In the genomic region with DNA sequence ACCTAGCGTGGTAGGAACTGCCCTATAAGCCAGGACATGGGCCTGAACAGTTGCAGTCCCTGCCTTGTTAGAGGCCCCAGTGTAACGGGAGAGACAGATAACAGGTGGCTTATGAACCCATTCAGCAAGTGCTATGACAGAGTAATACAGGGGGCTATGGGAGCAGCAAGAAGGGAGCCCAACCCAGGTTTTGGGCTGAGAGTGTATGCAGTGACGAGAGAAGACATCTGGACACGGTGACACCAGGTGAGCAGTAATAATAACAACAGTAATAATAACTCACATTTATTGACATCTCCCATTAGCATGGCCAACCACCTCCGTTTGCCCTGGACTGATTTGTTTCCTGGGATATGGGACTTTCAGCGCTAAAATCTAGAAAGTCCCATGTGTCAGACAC, we compare ENCODE assay signal across 35 cellular contexts.
DNase-seq lines count a peak whose midpoint lies in the region; ATAC-seq and TF ChIP-seq lines count a peak whose summit lies in the region.
"Had no signal": no experiment of that assay in that cellular context is flagged by ENCODE, and none has a peak within 500 bp of the region (broad histone marks: within the 10 kb centered on the region; RNA-seq: fewer than 3 reads in every experiment).

No MANE protein-coding gene starts in this region.

- H3K4me3 Mint-ChIP-seq in T-helper 17 cell (peak overlapping the region; percentile 34), endodermal cell (no peak overlapping the region), endothelial cell (ENCODE audit: unreplicated experiment) (no peak overlapping the region)
- H3K4me3 Mint-ChIP-seq: B cell; CD14-positive monocyte; CD4-positive, alpha-beta memory T cell; CD4-positive, alpha-beta T cell; CD4-positive, CD25-positive, alpha-beta regulatory T cell; CD8-positive, alpha-beta memory T cell; CD8-positive, alpha-beta T cell had no signal

- H3K27ac Mint-ChIP-seq in T-helper 17 cell (no peak overlapping the region), endodermal cell (no peak overlapping the region), endothelial cell (ENCODE audit: unreplicated experiment) (no peak overlapping the region)
- H3K27ac Mint-ChIP-seq: B cell; CD14-positive monocyte; CD4-positive, alpha-beta T cell; CD4-positive, CD25-positive, alpha-beta regulatory T cell; CD8-positive, alpha-beta memory T cell; CD8-positive, alpha-beta T cell had no signal

- H3K4me1 ChIP-seq in endodermal cell (ENCODE audit: control insufficient read depth, insufficient read depth, low read length) = no peaks in the 10 kb centered on the region
- H3K4me1 ChIP-seq in vagina = no peaks in the 10 kb centered on the region
- H3K4me1 ChIP-seq: A549, BE2C had no signal

- intact Hi-C loops in vagina (cut with DNase I) = no loop called here

- no peak for TF ChIP-seq CTCF in endodermal cell (conservative IDR thresholded peaks at IDR 0.05)
- TF ChIP-seq CTCF in vagina (IDR thresholded peaks at IDR 0.05) = no peak
- TF ChIP-seq CTCF in brain microvascular endothelial cell (IDR thresholded peaks at IDR 0.05; ENCODE audit: low read depth, low read length, missing control alignments) = no peak
- TF ChIP-seq CTCF in endothelial cell (IDR thresholded peaks at IDR 0.05; ENCODE audit: unreplicated experiment) = no peak

- H3K36me3 ChIP-seq in endodermal cell (ENCODE audit: control insufficient read depth, insufficient read depth, low read length) (no peaks in the 10 kb centered on the region), vagina (no peaks in the 10 kb centered on the region), brain microvascular endothelial cell (replicated peaks) (no peaks in the 10 kb centered on the region)
- H3K36me3 ChIP-seq: BE2C; BLaER1; BLaER1 treated with 17β-estradiol and CSF1 and Interleukin-3, amounts not matched to agents 10 nM and 100 nM had no signal

- H3K27ac ChIP-seq in endodermal cell (ENCODE audit: low read depth, low read length) (no peak overlapping the region), vagina (no peak overlapping the region), brain microvascular endothelial cell (no peak overlapping the region)
- H3K27ac ChIP-seq: 22Rv1; A549; BLaER1; BLaER1 treated with 17β-estradiol and CSF1 and Interleukin-3, amounts not matched to agents 10 nM and 100 nM; C4-2B had no signal

- H3K9me3 ChIP-seq in T-helper 17 cell (ENCODE audit: control insufficient read depth, low read length, poor library complexity, severe bottlenecking) = no peaks in the 10 kb centered on the region
- H3K9me3 ChIP-seq in endodermal cell (ENCODE audit: control insufficient read depth, low read length) = peaks cover 11% of the 10 kb centered on the region
- H3K9me3 ChIP-seq in vagina = no peaks in the 10 kb centered on the region
- H3K9me3 ChIP-seq: BE2C had no signal

- H3K9ac ChIP-seq in endodermal cell (ENCODE audit: extremely low read depth, low read length, poor library complexity, severe bottlenecking) = no peak overlapping the region
- H3K9ac ChIP-seq: BLaER1; BLaER1 treated with 17β-estradiol and CSF1 and Interleukin-3, amounts not matched to agents 10 nM and 100 nM had no signal

- DNase-seq in T-helper 17 cell (no peak), ecto neural progenitor cell (ENCODE audit: low spot score) (peak; percentile 16), endodermal cell (peak; percentile 12), vagina (ENCODE audit: extremely low spot score in 2 of 2) (peak; percentile 42 to 61), brain microvascular endothelial cell (no peak), endothelial cell (ENCODE audit: low spot score) (no peak), GM19238 (ENCODE audit: insufficient read length, low spot score) (no peak)
- DNase-seq in stimulated activated CD4-positive, alpha-beta T cell treated with anti-CD3 and anti-CD28 coated beads, Interleukin-4, amount 100 ng/mL, for 1 hour = no peak
- DNase-seq: 8988T; ACHN; AML-193; BE2C; C1 segment of cervical spinal cord; Caco-2; Calu3; CD4-positive, alpha-beta memory T cell; CD4-positive, alpha-beta T cell; CD4-positive, CD25-positive, alpha-beta regulatory T cell; CD8-positive, alpha-beta memory T cell; CD8-positive, alpha-beta T cell; COR-L47; DMS 273 treated with DMSO at 0.1 percent for 48 hours; DMS153; DMS53; DMS79; DMS79 treated with DMSO at 0.1 percent for 48 hours; DND-41; EL had no signal

- ATAC-seq in T-helper 17 cell = no peak
- ATAC-seq: A549; CD8-positive, alpha-beta T cell had no signal

- H3K27me3 Mint-ChIP-seq in T-helper 17 cell (peaks cover 17% of the 10 kb centered on the region), endodermal cell (ENCODE audit: insufficient read depth) (peaks cover 4% of the 10 kb centered on the region), endothelial cell (ENCODE audit: unreplicated experiment) (no peaks in the 10 kb centered on the region)

- in situ Hi-C loops in brain microvascular endothelial cell (cut with HindIII; ENCODE audit: low pct_ligation_motif_present, low sequenced_read_pairs) = no loop called here

- H3K4me3 ChIP-seq in endodermal cell (ENCODE audit: low read length) = no peak overlapping the region
- no peak overlapping the region for H3K4me3 ChIP-seq in vagina
- H3K4me3 ChIP-seq in brain microvascular endothelial cell (ENCODE audit: low read depth, low read length) = no peak overlapping the region
- H3K4me3 ChIP-seq: A549; BLaER1; BLaER1 treated with 17β-estradiol and CSF1 and Interleukin-3, amounts not matched to agents 10 nM and 100 nM had no signal

- peaks cover 8% of the 10 kb centered on the region for H3K9me3 Mint-ChIP-seq in endodermal cell
- no peaks in the 10 kb centered on the region for H3K9me3 Mint-ChIP-seq in endothelial cell (ENCODE audit: unreplicated experiment)

- H3K27me3 ChIP-seq in endodermal cell (ENCODE audit: control insufficient read depth, insufficient read depth, low read length, poor library complexity, severe bottlenecking) (no peaks in the 10 kb centered on the region), vagina (no peaks in the 10 kb centered on the region), brain microvascular endothelial cell (replicated peaks) (no peaks in the 10 kb centered on the region)
- H3K27me3 ChIP-seq: BE2C; BLaER1; BLaER1 treated with 17β-estradiol and CSF1 and Interleukin-3, amounts not matched to agents 10 nM and 100 nM had no signal

- WGBS in endodermal cell (ENCODE audit: insufficient coverage in 1 of 2, insufficient read length in 1 of 2), 2 experiments = 91 to 95% methylated on average over 4 to 6 of the region's 6 CpGs

- H3K36me3 Mint-ChIP-seq in T-helper 17 cell (ENCODE audit: low read depth) (no peaks in the 10 kb centered on the region), endodermal cell (ENCODE audit: low read depth) (no peaks in the 10 kb centered on the region), endothelial cell (ENCODE audit: low read depth, unreplicated experiment) (no peaks in the 10 kb centered on the region)
- H3K36me3 Mint-ChIP-seq: CD14-positive monocyte; CD4-positive, alpha-beta memory T cell; CD4-positive, CD25-positive, alpha-beta regulatory T cell; CD8-positive, alpha-beta memory T cell; CD8-positive, alpha-beta T cell had no signal

- H3K4me1 Mint-ChIP-seq in T-helper 17 cell (no peaks in the 10 kb centered on the region), endodermal cell (peaks cover 9% of the 10 kb centered on the region), endothelial cell (ENCODE audit: unreplicated experiment) (peaks cover 3% of the 10 kb centered on the region)
- H3K4me1 Mint-ChIP-seq: B cell; CD14-positive monocyte; CD4-positive, alpha-beta memory T cell; CD4-positive, CD25-positive, alpha-beta regulatory T cell; CD8-positive, alpha-beta memory T cell had no signal

- TF ChIP-seq POLR2A in vagina (IDR thresholded peaks at IDR 0.05) = no peak

Comparison
In these comparisons a context has a peak if more than half of its experiments do, and no peak if none do; other contexts are left out.
1. DNase-seq: peak in ecto neural progenitor cell (single experiment), endodermal cell (single experiment) and vagina (2 of 2); none in T-helper 17 cell (0 of 3), brain microvascular endothelial cell (single experiment), endothelial cell (single experiment), GM19238 (single experiment) and stimulated activated CD4-positive, alpha-beta T cell treated with anti-CD3 and anti-CD28 coated beads, Interleukin-4, amount 100 ng/mL, for 1 hour (single experiment).